Comparison of ENCODE assay signal across 22 cellular contexts in genomic region chr2:127003028-127003800, GRCh38.
DNase-seq lines count a peak whose midpoint lies in the region; ATAC-seq and TF ChIP-seq lines count a peak whose summit lies in the region.
"Had no signal": no experiment of that assay in that cellular context is flagged by ENCODE, and none has a peak within 500 bp of the region (broad histone marks: within the 10 kb centered on the region; RNA-seq: fewer than 3 reads in every experiment).

No MANE protein-coding gene starts in this region.

- H3K4me1 ChIP-seq in liver (ENCODE audit: control insufficient read depth in 4 of 4, insufficient read depth in 4 of 4, low read length in 3 of 4) = peaks cover 2 to 7% (median 3%) of the 10 kb centered on the region in 4 donors
- H3K4me1 ChIP-seq in transverse colon = peaks cover 0 to 13% (median 0%) of the 10 kb centered on the region in 4 donors
- no peaks in the 10 kb centered on the region for H3K4me1 ChIP-seq in tibial nerve
- H3K4me1 ChIP-seq: gastroesophageal sphincter, psoas muscle, testis had no signal

- H3K4me3 ChIP-seq in epithelial cell of proximal tubule (ENCODE audit: low read depth, low read length) (no peak overlapping the region), liver (ENCODE audit: low read depth in 1 of 3, low read length in 3 of 3) (no peak overlapping the region), transverse colon (no peak overlapping the region), tibial nerve (no peak overlapping the region)
- H3K4me3 ChIP-seq: gastroesophageal sphincter, psoas muscle, testis had no signal

- TF ChIP-seq POLR2A in transverse colon (IDR thresholded peaks at IDR 0.05) (no peak), tibial nerve (IDR thresholded peaks at IDR 0.05) (no peak), GM18505 (IDR thresholded peaks at IDR 0.05; ENCODE audit: borderline replicate concordance, extremely low read depth, insufficient read depth, insufficient read length) (no peak)

- no peak for TF ChIP-seq EP300 in transverse colon (IDR thresholded peaks at IDR 0.05; ENCODE audit: low read depth)
- no peak for TF ChIP-seq EP300 in tibial nerve (IDR thresholded peaks at IDR 0.05)

- in situ Hi-C loops in transverse colon (cut with MboI; ENCODE audit: low pct_ligation_motif_present in 1 of 4, low pct_unique_long_range_greater_than_20kb in 1 of 4, low sequenced_read_pairs in 3 of 4) = no loop called here

- H3K9ac ChIP-seq in liver (ENCODE audit: low read depth in 1 of 2, low read length in 2 of 2) = no peak overlapping the region

- DNase-seq in OCI-M1 (lab: John Stamatoyannopoulos, UW) (peak; percentile 57), epithelial cell of proximal tubule (ENCODE audit: low read depth) (no peak), transverse colon (peak; percentile 29), NCI-H748 (lab: John Stamatoyannopoulos, UW; ENCODE audit: unreplicated experiment) (no peak), tibial nerve (ENCODE audit: low spot score in 2 of 2) (no peak)
- DNase-seq: activated CD4-positive, alpha-beta T cell treated with anti-CD3 and anti-CD28 coated beads, Interleukin-2, amount 10 ng/mL, durations not matched to agents 24 days and 14 days; activated CD8-positive, alpha-beta memory T cell treated with anti-CD3 and anti-CD28 coated beads, Interleukin-2, amount 10 ng/mL, durations not matched to agents 7 days and 5 days; CD4-positive, alpha-beta memory T cell; DMS153; GF-D8; NCI-H1048; NCI-H187; psoas muscle; SIG-M5; stimulated activated CD4-positive, alpha-beta T cell treated with anti-CD3 and anti-CD28 coated beads, Interleukin-1b, Interleukin-23, amount 100 ng/mL, for 48 hours; testis had no signal

- no peak for ATAC-seq in GM18505 (IDR thresholded peaks at IDR 0.05; ENCODE audit: unreplicated experiment)
- ATAC-seq: activated CD8-positive, alpha-beta memory T cell treated with anti-CD3 and anti-CD28 coated beads, Interleukin-2, amount 10 ng/mL, durations not matched to agents 7 days and 5 days; activated T-helper 17 cell treated with anti-CD3 and anti-CD28 coated beads, Interleukin-2, amount 50 U/mL, for 72 hours; esophagus mucosa; gastroesophageal sphincter; psoas muscle; stimulated activated memory B cell treated with anti-CD40 and anti-IgM and Interleukin-4, amounts not matched to agents 10 μg/mL and 1 μg/mL and 100 μg/mL, for 72 hours had no signal

- H3K36me3 ChIP-seq in liver (ENCODE audit: control insufficient read depth in 4 of 4, insufficient read depth in 3 of 4, low read depth in 1 of 4, low read length in 3 of 4) = no peaks in the 10 kb centered on the region
- no peaks in the 10 kb centered on the region for H3K36me3 ChIP-seq in transverse colon
- no peaks in the 10 kb centered on the region for H3K36me3 ChIP-seq in tibial nerve
- H3K36me3 ChIP-seq: gastroesophageal sphincter had no signal

- H3K9me3 ChIP-seq in liver (ENCODE audit: control insufficient read depth in 4 of 4, low read length in 3 of 4) = no peaks in the 10 kb centered on the region
- no peaks in the 10 kb centered on the region for H3K9me3 ChIP-seq in transverse colon
- H3K9me3 ChIP-seq in tibial nerve = no peaks in the 10 kb centered on the region
- H3K9me3 ChIP-seq: gastroesophageal sphincter, psoas muscle, testis had no signal

- WGBS in liver = 46% methylated on average over 9 of the region's 9 CpGs
- WGBS in transverse colon (ENCODE audit: low coverage in 1 of 2), 2 donors = 41 to 69% methylated on average over 5 to 9 of the region's 9 CpGs
- 64 to 70% methylated on average over 9 of the region's 9 CpGs for WGBS in tibial nerve, 2 donors

- H3K27me3 ChIP-seq in liver (ENCODE audit: control insufficient read depth in 4 of 4, insufficient read depth in 4 of 4, low read length in 3 of 4) (no peaks in the 10 kb centered on the region), transverse colon (no peaks in the 10 kb centered on the region), tibial nerve (no peaks in the 10 kb centered on the region)
- H3K27me3 ChIP-seq: gastroesophageal sphincter, testis had no signal

- TF ChIP-seq CTCF in epithelial cell of proximal tubule (conservative IDR thresholded peaks at IDR 0.05; ENCODE audit: low read depth, low read length) (peak; percentile 36), liver (IDR thresholded peaks at IDR 0.05; ENCODE audit: low read depth, low read length, missing input control) (peak; percentile 30), transverse colon (IDR thresholded peaks at IDR 0.05) (no peak), tibial nerve (IDR thresholded peaks at IDR 0.05) (no peak)

- peak; percentile 66 to 73 for TF ChIP-seq RAD21 in liver (IDR thresholded peaks at IDR 0.05)

- intact Hi-C loops in transverse colon (cut with DNase I; ENCODE audit: low total_unique reads) = no loop called here

- H3K27ac ChIP-seq in liver (ENCODE audit: low read depth in 1 of 2, low read length in 2 of 2) (no peak overlapping the region), transverse colon (no peak overlapping the region), tibial nerve (no peak overlapping the region)
- H3K27ac ChIP-seq: gastroesophageal sphincter, psoas muscle, testis had no signal

TF ChIP-seq in liver, 16 proteins besides CTCF, POLR2A, EP300 and RAD21:
- TF ChIP-seq, protein P1, sequence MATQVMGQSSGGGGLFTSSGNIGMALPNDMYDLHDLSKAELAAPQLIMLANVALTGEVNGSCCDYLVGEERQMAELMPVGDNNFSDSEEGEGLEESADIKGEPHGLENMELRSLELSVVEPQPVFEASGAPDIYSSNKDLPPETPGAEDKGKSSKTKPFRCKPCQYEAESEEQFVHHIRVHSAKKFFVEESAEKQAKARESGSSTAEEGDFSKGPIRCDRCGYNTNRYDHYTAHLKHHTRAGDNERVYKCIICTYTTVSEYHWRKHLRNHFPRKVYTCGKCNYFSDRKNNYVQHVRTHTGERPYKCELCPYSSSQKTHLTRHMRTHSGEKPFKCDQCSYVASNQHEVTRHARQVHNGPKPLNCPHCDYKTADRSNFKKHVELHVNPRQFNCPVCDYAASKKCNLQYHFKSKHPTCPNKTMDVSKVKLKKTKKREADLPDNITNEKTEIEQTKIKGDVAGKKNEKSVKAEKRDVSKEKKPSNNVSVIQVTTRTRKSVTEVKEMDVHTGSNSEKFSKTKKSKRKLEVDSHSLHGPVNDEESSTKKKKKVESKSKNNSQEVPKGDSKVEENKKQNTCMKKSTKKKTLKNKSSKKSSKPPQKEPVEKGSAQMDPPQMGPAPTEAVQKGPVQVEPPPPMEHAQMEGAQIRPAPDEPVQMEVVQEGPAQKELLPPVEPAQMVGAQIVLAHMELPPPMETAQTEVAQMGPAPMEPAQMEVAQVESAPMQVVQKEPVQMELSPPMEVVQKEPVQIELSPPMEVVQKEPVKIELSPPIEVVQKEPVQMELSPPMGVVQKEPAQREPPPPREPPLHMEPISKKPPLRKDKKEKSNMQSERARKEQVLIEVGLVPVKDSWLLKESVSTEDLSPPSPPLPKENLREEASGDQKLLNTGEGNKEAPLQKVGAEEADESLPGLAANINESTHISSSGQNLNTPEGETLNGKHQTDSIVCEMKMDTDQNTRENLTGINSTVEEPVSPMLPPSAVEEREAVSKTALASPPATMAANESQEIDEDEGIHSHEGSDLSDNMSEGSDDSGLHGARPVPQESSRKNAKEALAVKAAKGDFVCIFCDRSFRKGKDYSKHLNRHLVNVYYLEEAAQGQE (IDR thresholded peaks at IDR 0.05) = no peak
- TF ChIP-seq YY1 (IDR thresholded peaks at IDR 0.05) (peak; percentile 40), EGR1 (IDR thresholded peaks at IDR 0.05; ENCODE audit: low read depth in 2 of 2) (no peak), HNF4A (conservative IDR thresholded peaks at IDR 0.05) (peak in 1 of 2 donors; percentile 21), FOXA1 (IDR thresholded peaks at IDR 0.05) (no peak), ATF3 (IDR thresholded peaks at IDR 0.05) (no peak), RXRA (IDR thresholded peaks at IDR 0.05) (peak; percentile 20 to 55)

Comparison
In these comparisons a context has a peak if more than half of its experiments do, and no peak if none do; other contexts are left out.
1. DNase-seq: peak in OCI-M1 (single experiment) and transverse colon (single experiment); none in epithelial cell of proximal tubule (single experiment), NCI-H748 (single experiment) and tibial nerve (0 of 2).
2. CTCF ChIP-seq: peak in epithelial cell of proximal tubule (single experiment) and liver (single experiment); none in transverse colon (0 of 5) and tibial nerve (0 of 5).